ENCODE assay signal across 8 cellular contexts in genomic region chr15:85707519-85708338, GRCh38.
DNase-seq lines count a peak whose midpoint lies in the region; ATAC-seq, FAIRE-seq and TF ChIP-seq lines count a peak whose summit lies in the region.

No MANE protein-coding gene starts in this region.

- H3K27me3 Mint-ChIP-seq in activated CD4-positive, alpha-beta T cell treated with anti-CD3 and anti-CD28 coated beads for 36 hours: no peaks in the 10 kb centered on the region

- H3K27ac Mint-ChIP-seq in activated CD4-positive, alpha-beta T cell treated with anti-CD3 and anti-CD28 coated beads for 36 hours: peak overlapping the region; percentile 96

- no peaks in the 10 kb centered on the region for H3K79me2 ChIP-seq in HepG2 (ENCODE audit: insufficient read depth, low read length)

- CTCF ChIA-PET in activated CD4-positive, alpha-beta T cell treated with anti-CD3 and anti-CD28 coated beads for 36 hours (lab: Charles Lee): interaction anchor here (0.9 to 1.5 kb wide), 5 partner anchors 15 to 125 kb away, joined by 3 to 6 read pairs (median 4); no protein-coding TSS in a partner anchor
- CTCF ChIA-PET in HepG2 (lab: Yijun Ruan, JAX; ENCODE audit: low intra/inter-chr PET ratio, low total read pairs): no interaction called here

- peak; percentile 13 for ATAC-seq in activated CD4-positive, alpha-beta T cell treated with anti-CD3 and anti-CD28 coated beads for 36 hours
- ATAC-seq in HepG2: peak; percentile 86

- peak overlapping the region; percentile 68 for H3K4me3 Mint-ChIP-seq in activated CD4-positive, alpha-beta T cell treated with anti-CD3 and anti-CD28 coated beads for 36 hours

- peak overlapping the region; percentile 62 for H3K9ac ChIP-seq in HepG2 (ENCODE audit: insufficient read depth, low read depth, low read length)

- intact Hi-C loops in activated CD4-positive, alpha-beta T cell treated with anti-CD3 and anti-CD28 coated beads for 36 hours (cut with DNase I, micrococcal nuclease): loop anchor here (1.0 to 5.0 kb wide), 11 partner anchors 17 to 295 kb away; partner anchors contain the start of gene KLHL25 (in 1 of the 2)
- intact Hi-C loops in HepG2 (cut with micrococcal nuclease; ENCODE audit: unreplicated experiment) (no loop called here), thyroid gland (cut with DNase I) (no loop called here)

- peak; percentile 98 for FAIRE-seq in HepG2 (lab: Jason Lieb, UNC)

- WGBS in HepG2 (ENCODE audit: low lambda C conversion rate): 2% methylated on average over 8 of the region's 8 CpGs
- 18 to 22% methylated on average over 8 of the region's 8 CpGs for WGBS in thyroid gland, 2 donors

- H3K27ac ChIP-seq in HL-60 (replicated peaks) (0 out of 2 replicates have a peak overlapping the region, but pooled peaks have one; percentile 19), HepG2 (ENCODE audit: extremely low read length, insufficient read depth, low read length) (peak overlapping the region; percentile 83), thyroid gland (peak overlapping the region; percentile 97 to 100 (median 98))

- TF ChIP-seq CTCF in HL-60 (IDR thresholded peaks at IDR 0.05; ENCODE audit: insufficient read depth, low read length): no peak
- TF ChIP-seq CTCF in HepG2 (CRISPR knock-in tag; IDR thresholded peaks at IDR 0.05): peak; percentile 11; the same call in 1 of the 2 replicates
- peak in 1 of 6 experiments; percentile 21 for TF ChIP-seq CTCF in thyroid gland (IDR thresholded peaks at IDR 0.05)

- in situ Hi-C loops in HepG2 (cut with HindIII; ENCODE audit: extremely low pct_ligation_motif_present, low pct_unique_long_range_greater_than_20kb): loop anchor here (25.0 kb wide), 1 partner anchor 420 kb away; no protein-coding TSS in a partner anchor

- peak; percentile 36; the same call in 1 of the 2 replicates for TF ChIP-seq RAD21 in HepG2 (CRISPR knock-in tag; IDR thresholded peaks at IDR 0.05)

- no peak overlapping the region for H2AFZ ChIP-seq in HepG2 (ENCODE audit: low read length)

- peak; percentile 33 to 88; a peak in 3 of 4 replicates for TF ChIP-seq EP300 in HepG2 (IDR thresholded peaks at IDR 0.05; ENCODE audit: low read depth in 2 of 2, low read length in 2 of 2)
- peak; percentile 79 for TF ChIP-seq EP300 in HepG2 (CRISPR knock-in tag; IDR thresholded peaks at IDR 0.05; ENCODE audit: borderline replicate concordance)

- peaks cover 0 to 7% of the 10 kb centered on the region in 2 experiments; a peak in 1 of 5 replicates for H3K36me3 ChIP-seq in HepG2 (replicated peaks in 1 of 2; ENCODE audit: control insufficient read depth in 1 of 2, insufficient read depth in 2 of 2, low read length in 2 of 2)
- H3K36me3 ChIP-seq in thyroid gland: peaks cover 3 to 17% of the 10 kb centered on the region in 2 donors

- peaks cover 33% of the 10 kb centered on the region for H3K4me1 ChIP-seq in HepG2 (ENCODE audit: insufficient read depth, low read length)
- peaks cover 68 to 89% of the 10 kb centered on the region in 2 donors for H3K4me1 ChIP-seq in thyroid gland

- no peaks in the 10 kb centered on the region for H4K20me1 ChIP-seq in HepG2 (ENCODE audit: insufficient read depth, low read length)

- no peak overlapping the region for H3K4me3 ChIP-seq in HL-60 (replicated peaks; ENCODE audit: insufficient read depth, low read length)
- peak overlapping the region; percentile 15 to 45 (median 41); a peak in 3 of 6 replicates for H3K4me3 ChIP-seq in HepG2 (replicated peaks in 1 of 3; ENCODE audit: insufficient read depth in 1 of 3, low read depth in 2 of 3, low read length in 3 of 3)
- no peak overlapping the region for H3K4me3 ChIP-seq in thyroid gland (replicated peaks in 1 of 3)

- peaks cover 36% of the 10 kb centered on the region for H3K36me3 Mint-ChIP-seq in activated CD4-positive, alpha-beta T cell treated with anti-CD3 and anti-CD28 coated beads for 36 hours (ENCODE audit: low read depth)

- TF ChIP-seq POLR2A in HepG2 (IDR thresholded peaks at IDR 0.05; ENCODE audit: insufficient read depth in 1 of 2, low read depth in 2 of 2, low read length in 2 of 2) (no peak), thyroid gland (IDR thresholded peaks at IDR 0.05) (peak in 1 of 2 donors; percentile 50)

- H3K4me2 ChIP-seq in HepG2 (ENCODE audit: low read depth, low read length): peak overlapping the region; percentile 69

- no peaks in the 10 kb centered on the region for H3K27me3 ChIP-seq in HL-60 (ENCODE audit: insufficient read depth, poor library complexity, severe bottlenecking)
- no peaks in the 10 kb centered on the region for H3K27me3 ChIP-seq in HepG2 (ENCODE audit: control insufficient read depth in 1 of 2, insufficient read depth in 2 of 2, low read length in 2 of 2)
- no peaks in the 10 kb centered on the region for H3K27me3 ChIP-seq in thyroid gland

- H3K4me1 Mint-ChIP-seq in activated CD4-positive, alpha-beta T cell treated with anti-CD3 and anti-CD28 coated beads for 36 hours: peaks cover 90% of the 10 kb centered on the region

- POLR2A ChIA-PET in activated CD4-positive, alpha-beta T cell treated with anti-CD3 and anti-CD28 coated beads for 36 hours (lab: Charles Lee): interaction anchor here (0.6 to 1.6 kb wide), 9 partner anchors 13 to 163 kb away, joined by 3 to 10 read pairs (median 4); no protein-coding TSS in a partner anchor
- POLR2A ChIA-PET in HepG2 (lab: Yijun Ruan, JAX): interaction anchor here (0.9 to 1.0 kb wide), 2 partner anchors 35 to 133 kb away, joined by 3 to 5 read pairs; no protein-coding TSS in a partner anchor

- H3K9me3 ChIP-seq in HepG2 (ENCODE audit: low read length) (no peaks in the 10 kb centered on the region), thyroid gland (no peaks in the 10 kb centered on the region)

- no peaks in the 10 kb centered on the region for H3K9me3 Mint-ChIP-seq in activated CD4-positive, alpha-beta T cell treated with anti-CD3 and anti-CD28 coated beads for 36 hours (ENCODE audit: low read depth)

- no TSS peak for BruUV-seq in HepG2 (replicated peaks; lab: Mats Ljungman, UMichigan)

- DNase-seq in activated CD4-positive, alpha-beta T cell treated with anti-CD3 and anti-CD28 coated beads for 36 hours: peak; percentile 47
- no peak for DNase-seq in activated CD4-positive, alpha-beta T cell treated with anti-CD3 and anti-CD28 coated beads, Interleukin-2, amount 50 U/mL, for 4 hours
- DNase-seq in HL-60 (ENCODE audit: low read depth in 1 of 2, low spot score in 1 of 2) (no peak), astrocyte of the hippocampus (ENCODE audit: low read depth, low spot score) (peak; percentile 56), HepG2 (ENCODE audit: low spot score) (peak; percentile 93), thyroid gland (peak; percentile 72 to 77), COLO668 (lab: John Stamatoyannopoulos, UW; ENCODE audit: unreplicated experiment) (no peak), LoVo (ENCODE audit: low spot score) (no peak)

TF ChIP-seq in HepG2, 621 proteins besides CTCF, POLR2A, EP300 and RAD21 (continues in another document):
- TF ChIP-seq KMT2B (CRISPR knock-in tag; IDR thresholded peaks at IDR 0.05) (peak; percentile 41; the same call in 1 of the 2 replicates), FOXK1 (CRISPR knock-in tag; IDR thresholded peaks at IDR 0.05; ENCODE audit: borderline replicate concordance, low read depth) (peak; percentile 77; the same call in 1 of the 2 replicates), RFXANK (CRISPR knock-in tag; IDR thresholded peaks at IDR 0.05) (no peak), KLF16 (CRISPR knock-in tag; IDR thresholded peaks at IDR 0.05) (peak in 1 of 2 experiments; percentile 69; a peak in 1 of 4 replicates), TP53 (CRISPR knock-in tag; conservative IDR thresholded peaks at IDR 0.05) (no peak), TFE3 (CRISPR knock-in tag; IDR thresholded peaks at IDR 0.05) (peak; percentile 81), ARNTL (CRISPR knock-in tag; IDR thresholded peaks at IDR 0.05) (0 out of 2 replicates have a peak, but pooled peaks have one; percentile 48), ZNF503 (CRISPR knock-in tag; IDR thresholded peaks at IDR 0.05) (peak; percentile 75; the same call in 1 of the 2 replicates), AKAP8 (CRISPR knock-in tag; IDR thresholded peaks at IDR 0.05) (0 out of 2 replicates have a peak, but pooled peaks have one; percentile 41), MED1 (CRISPR knock-in tag; IDR thresholded peaks at IDR 0.05) (peak; percentile 83), ZNF343 (CRISPR knock-in tag; IDR thresholded peaks at IDR 0.05) (no peak), SALL1 (CRISPR knock-in tag; IDR thresholded peaks at IDR 0.05) (peak; percentile 75; the same call in 1 of the 2 replicates)

Comparison
In these comparisons a context has a peak if more than half of its experiments do, and no peak if none do; other contexts are left out.
1. DNase-seq: peak in activated CD4-positive, alpha-beta T cell treated with anti-CD3 and anti-CD28 coated beads for 36 hours (single experiment), astrocyte of the hippocampus (single experiment), HepG2 (single experiment) and thyroid gland (2 of 2); none in activated CD4-positive, alpha-beta T cell treated with anti-CD3 and anti-CD28 coated beads, Interleukin-2, amount 50 U/mL, for 4 hours (0 of 2), HL-60 (0 of 2), COLO668 (single experiment) and LoVo (single experiment).
2. H3K27ac ChIP-seq: peak in every context shown above with its lines; median percentile 98 in thyroid gland; 83 in HepG2; 19 in HL-60.
3. H3K4me3 ChIP-seq: peak in HepG2 (3 of 3); none in HL-60 (single experiment) and thyroid gland (0 of 3).
4. intact Hi-C loops: an anchor here in activated CD4-positive, alpha-beta T cell treated with anti-CD3 and anti-CD28 coated beads for 36 hours (1.0 to 5.0 kb wide); none called in HepG2 and thyroid gland.